18 cellular contexts compared by ENCODE assay signal in genomic region chr6:141406761-141407160, GRCh38.
"Had no signal": no experiment of that assay in that cellular context is flagged by ENCODE, and none has a peak within 500 bp of the region (broad histone marks: within the 10 kb centered on the region; RNA-seq: fewer than 3 reads in every experiment).

No MANE protein-coding gene starts in this region.

- H3K9me3 ChIP-seq: prostate gland, right lobe of liver, thyroid gland, vagina had no signal

- ATAC-seq: gastroesophageal sphincter; mucosa of descending colon; naive thymus-derived CD4-positive, alpha-beta T cell; right lobe of liver; stimulated activated effector memory CD8-positive, alpha-beta T cell treated with anti-CD3 and anti-CD28 coated beads, Interleukin-12 subunit alpha, Interleukin-12 subunit beta, amount 100 ng/mL, for 72 hours had no signal

- H3K36me3 ChIP-seq: gastroesophageal sphincter, prostate gland, right lobe of liver, stomach, thyroid gland, vagina had no signal

- H3K27me3 ChIP-seq: dorsolateral prefrontal cortex, gastroesophageal sphincter, right lobe of liver, stomach, thyroid gland, vagina had no signal

- H3K4me3 ChIP-seq: dorsolateral prefrontal cortex, gastroesophageal sphincter, mucosa of descending colon, prostate gland, right lobe of liver, stomach, thyroid gland, vagina had no signal

- DNase-seq: central memory CD4-positive, alpha-beta T cell; dorsolateral prefrontal cortex; effector CD4-positive, alpha-beta T cell; kidney; mesenchymal stem cell; mucosa of descending colon; naive thymus-derived CD4-positive, alpha-beta T cell; nucleus accumbens; right lobe of liver; stimulated activated CD4-positive, alpha-beta T cell treated with anti-CD3 and anti-CD28 coated beads, Interleukin-2, amount 100 ng/mL, for 24 hours; stimulated activated CD4-positive, alpha-beta T cell treated with anti-CD3 and anti-CD28 coated beads, Interleukin-4, amount 100 ng/mL, for 24 hours; stimulated activated naive CD4-positive, alpha-beta T cell treated with Interleukin-2 at 50 U/mL for 16 hours; stomach; thyroid gland had no signal

- H3K27ac ChIP-seq: dorsolateral prefrontal cortex, gastroesophageal sphincter, prostate gland, right lobe of liver, stomach, thyroid gland, vagina had no signal

- H3K4me1 ChIP-seq: right lobe of liver had no signal
